8 cellular contexts compared by ENCODE assay signal in the genomic region with DNA sequence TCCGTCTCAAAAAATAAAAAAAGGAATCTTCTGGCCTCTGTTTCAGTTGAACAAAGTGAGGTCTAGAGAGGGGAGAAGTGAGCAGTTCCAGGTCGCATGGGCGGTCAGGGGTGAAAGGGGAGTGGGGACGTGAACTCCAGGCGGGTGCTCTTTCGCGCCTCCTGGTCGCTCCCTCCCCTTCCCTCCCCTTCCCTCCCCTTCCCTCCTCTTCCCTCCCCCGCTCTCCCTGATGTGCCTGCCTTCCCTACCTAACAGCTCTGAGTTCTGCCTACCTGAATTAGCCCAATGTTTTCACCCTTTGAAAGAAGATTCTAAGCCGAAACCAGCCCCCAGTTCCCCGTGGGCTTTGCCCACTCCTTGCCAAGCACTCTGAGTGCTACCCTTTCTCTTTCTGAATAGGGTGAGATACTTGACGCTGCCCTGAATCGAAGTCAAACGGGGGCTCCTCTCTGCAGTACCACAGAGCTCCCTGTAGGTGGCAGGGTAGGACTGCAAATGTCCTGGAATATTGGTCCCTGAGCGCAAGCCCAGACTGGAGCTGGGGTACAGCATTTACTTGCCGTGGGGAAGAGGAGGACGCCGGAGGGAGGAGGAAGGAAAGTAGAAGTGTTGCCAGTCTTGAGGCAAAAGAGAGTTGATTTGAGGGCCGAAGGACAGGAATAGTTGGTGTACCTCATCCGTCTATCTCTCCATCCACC.
A peak's percentile ranks its signal among the peaks of the same experiment; 100 is the strongest.
DNase-seq lines count a peak whose midpoint lies in the region; ATAC-seq and TF ChIP-seq lines count a peak whose summit lies in the region.
"Not testable (repeated sequence)": the region's sequence is repeated elsewhere in the genome, so short reads cannot be mapped to it uniquely, and the experiment has no call there.

No MANE protein-coding gene starts in this region.

- not testable (repeated sequence) for H3K9me3 Mint-ChIP-seq in activated T-cell treated with anti-CD3 and anti-CD28 coated beads, Interleukin-2, amount 50 U/mL, for 24 hours; endothelial cell (ENCODE audit: unreplicated experiment); memory B cell

- not testable (repeated sequence) for H3K4me3 Mint-ChIP-seq in activated T-cell treated with anti-CD3 and anti-CD28 coated beads, Interleukin-2, amount 50 U/mL, for 24 hours; endothelial cell (ENCODE audit: unreplicated experiment); memory B cell

- H3K4me1 Mint-ChIP-seq in activated T-cell treated with anti-CD3 and anti-CD28 coated beads, Interleukin-2, amount 50 U/mL, for 24 hours (ENCODE audit: low read depth); endothelial cell (ENCODE audit: unreplicated experiment); memory B cell: not testable (repeated sequence)

- H3K27ac ChIP-seq in MM.1S (ENCODE audit: low read length), result not testable (repeated sequence)

- H3K9ac ChIP-seq in MM.1S (ENCODE audit: low read length), result not testable (repeated sequence)

- H3K36me3 ChIP-seq in MM.1S (replicated peaks; ENCODE audit: insufficient read depth, low read length), result not testable (repeated sequence)

- ATAC-seq in GM18909 (IDR thresholded peaks at IDR 0.05; ENCODE audit: poor library complexity, unreplicated experiment), result peak; percentile 57
- peak; percentile 63 for ATAC-seq in memory B cell (ENCODE audit: low read depth)

- TF ChIP-seq CTCF in MM.1S (IDR thresholded peaks at IDR 0.05; ENCODE audit: low read length) (peak; percentile 47), endothelial cell (IDR thresholded peaks at IDR 0.05; ENCODE audit: unreplicated experiment) (peak; percentile 64)

- not testable (repeated sequence) for H3K27me3 Mint-ChIP-seq in activated T-cell treated with anti-CD3 and anti-CD28 coated beads, Interleukin-2, amount 50 U/mL, for 24 hours; endothelial cell (ENCODE audit: unreplicated experiment); memory B cell

- not testable (repeated sequence) for H3K27me3 ChIP-seq in MM.1S (replicated peaks; ENCODE audit: insufficient read depth, low read length)

- DNase-seq in AG20443 (ENCODE audit: low spot score), result peak; percentile 5
- not testable (repeated sequence) for DNase-seq in MM.1S
- peak; percentile 5 for DNase-seq in SW480 (ENCODE audit: low spot score)
- DNase-seq in activated T-cell treated with anti-CD3 and anti-CD28 coated beads, Interleukin-2, amount 50 U/mL, for 24 hours, result peak; percentile 64
- peak; percentile 69 for DNase-seq in endothelial cell (ENCODE audit: low spot score)
- DNase-seq in memory B cell (ENCODE audit: low spot score in 2 of 2), result peak; percentile 38 to 42
- DNase-seq in stimulated activated CD4-positive, alpha-beta T cell treated with anti-CD3 and anti-CD28 coated beads, Interleukin-4, amount 100 ng/mL, for 4 hours, result peak; percentile 19 to 29

- H4K20me1 ChIP-seq in MM.1S (ENCODE audit: insufficient read depth, low read length), result not testable (repeated sequence)

- H2AFZ ChIP-seq in MM.1S (ENCODE audit: low read length), result not testable (repeated sequence)

- H3K9me3 ChIP-seq in MM.1S (replicated peaks; ENCODE audit: insufficient read depth, low read length), result not testable (repeated sequence)

- H3K36me3 Mint-ChIP-seq in activated T-cell treated with anti-CD3 and anti-CD28 coated beads, Interleukin-2, amount 50 U/mL, for 24 hours (ENCODE audit: low read depth); endothelial cell (ENCODE audit: low read depth, unreplicated experiment); memory B cell: not testable (repeated sequence)

- not testable (repeated sequence) for H3K4me1 ChIP-seq in MM.1S (ENCODE audit: low read length)

- not testable (repeated sequence) for H3F3A ChIP-seq in MM.1S (ENCODE audit: insufficient read depth, low read length)

- H3K4me3 ChIP-seq in MM.1S (ENCODE audit: low read length), result not testable (repeated sequence)

- H3K79me2 ChIP-seq in MM.1S (ENCODE audit: low read length), result not testable (repeated sequence)

- H3K9me2 ChIP-seq in MM.1S (replicated peaks; ENCODE audit: insufficient read depth, low read length), result not testable (repeated sequence)

- not testable (repeated sequence) for H3K27ac Mint-ChIP-seq in activated T-cell treated with anti-CD3 and anti-CD28 coated beads, Interleukin-2, amount 50 U/mL, for 24 hours; endothelial cell (ENCODE audit: unreplicated experiment); memory B cell

- H3K4me2 ChIP-seq in MM.1S (ENCODE audit: low read depth, low read length), result not testable (repeated sequence)
